ENCODE assay signal across 23 cellular contexts in the genomic region with DNA sequence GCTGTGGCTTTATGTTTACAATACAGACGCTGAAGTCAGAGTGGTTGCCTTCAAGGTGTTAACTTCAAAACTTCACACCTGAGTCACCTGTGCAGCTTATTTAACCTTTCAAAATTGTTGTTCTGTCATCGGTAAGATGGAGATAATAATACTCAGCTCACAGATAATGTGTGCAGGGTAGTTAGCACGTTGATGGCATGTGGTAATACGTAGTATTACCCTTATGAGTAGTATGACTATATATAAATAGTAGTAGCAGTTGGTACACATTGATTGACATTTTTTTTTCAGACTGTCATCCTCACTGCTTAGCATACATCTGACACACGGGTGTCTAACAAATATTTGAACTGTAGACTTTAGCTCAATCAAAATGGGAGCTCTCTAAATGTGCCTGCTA. TPM values are rescaled to one million over a fixed set of nuclear protein-coding genes. Genes with fewer than 3 reads are reported as not detected.
A peak's percentile ranks its signal among the peaks of the same experiment; 100 is the strongest.
DNase-seq lines count a peak whose midpoint lies in the region; ATAC-seq, FAIRE-seq and TF ChIP-seq lines count a peak whose summit lies in the region.
"Had no signal": no experiment of that assay in that cellular context is flagged by ENCODE, and none has a peak within 500 bp of the region (broad histone marks: within the 10 kb centered on the region; RNA-seq: fewer than 3 reads in every experiment).

No MANE protein-coding gene starts in this region.

- H3K4me1 Mint-ChIP-seq in activated naive CD8-positive, alpha-beta T cell (ENCODE audit: low read depth) = peaks cover 73% of the 10 kb centered on the region
- peaks cover 62% of the 10 kb centered on the region for H3K4me1 Mint-ChIP-seq in activated naive CD8-positive, alpha-beta T cell treated with anti-CD3 and anti-CD28 coated beads, Interleukin-2, amount 50 U/mL, for 24 hours
- H3K4me1 Mint-ChIP-seq in T-cell = peaks cover 71 to 76% (median 75%) of the 10 kb centered on the region in 3 donors
- peaks cover 63% of the 10 kb centered on the region for H3K4me1 Mint-ChIP-seq in stimulated activated memory B cell treated with anti-CD40 and anti-IgM and Interleukin-4, amounts not matched to agents 10 μg/mL and 1 μg/mL and 100 μg/mL, for 72 hours

- H3K36me3 ChIP-seq in esophagus muscularis mucosa = peaks cover 9 to 37% (median 21%) of the 10 kb centered on the region in 4 donors

- no peak overlapping the region for H3K4me3 Mint-ChIP-seq in activated naive CD8-positive, alpha-beta T cell
- H3K4me3 Mint-ChIP-seq in activated naive CD8-positive, alpha-beta T cell treated with anti-CD3 and anti-CD28 coated beads, Interleukin-2, amount 50 U/mL, for 24 hours = no peak overlapping the region
- H3K4me3 Mint-ChIP-seq in T-cell = peak overlapping the region in 1 of 3 donors; percentile 55
- H3K4me3 Mint-ChIP-seq in stimulated activated memory B cell treated with anti-CD40 and anti-IgM and Interleukin-4, amounts not matched to agents 10 μg/mL and 1 μg/mL and 100 μg/mL, for 72 hours = no peak overlapping the region
- H3K4me3 Mint-ChIP-seq: nephron progenitor cell had no signal

- peaks cover 2% of the 10 kb centered on the region for H3K36me3 Mint-ChIP-seq in activated naive CD8-positive, alpha-beta T cell
- H3K36me3 Mint-ChIP-seq in activated naive CD8-positive, alpha-beta T cell treated with anti-CD3 and anti-CD28 coated beads, Interleukin-2, amount 50 U/mL, for 24 hours (ENCODE audit: low read depth) = peaks cover 51% of the 10 kb centered on the region
- peaks cover 33% of the 10 kb centered on the region for H3K36me3 Mint-ChIP-seq in T-cell
- peaks cover 61% of the 10 kb centered on the region for H3K36me3 Mint-ChIP-seq in stimulated activated memory B cell treated with anti-CD40 and anti-IgM and Interleukin-4, amounts not matched to agents 10 μg/mL and 1 μg/mL and 100 μg/mL, for 72 hours

- TF ChIP-seq POLR2A in esophagus muscularis mucosa (IDR thresholded peaks at IDR 0.05; ENCODE audit: low read depth) = no peak
- TF ChIP-seq POLR2A in GM12891 (IDR thresholded peaks at IDR 0.05; ENCODE audit: low read depth, low read length) = no peak

- peak overlapping the region; percentile 22 to 54 (median 42) for H3K27ac ChIP-seq in esophagus muscularis mucosa (replicated peaks in 1 of 4)
- H3K27ac ChIP-seq: ascending aorta, esophagus squamous epithelium, upper lobe of left lung had no signal

- TF ChIP-seq CTCF in esophagus muscularis mucosa (IDR thresholded peaks at IDR 0.05) = no peak
- TF ChIP-seq CTCF in D721Med (IDR thresholded peaks at IDR 0.05; ENCODE audit: insufficient read depth, missing control alignments) = no peak

- POLR2A ChIA-PET in T-cell (lab: Charles Lee) = interaction anchor here in 1 of 2 donors (0.6 kb wide), 1 partner anchor 590 kb away, joined by 3 read pairs; no protein-coding TSS in a partner anchor

- H3K9me3 Mint-ChIP-seq in activated naive CD8-positive, alpha-beta T cell (ENCODE audit: low read depth) = no peaks in the 10 kb centered on the region
- no peaks in the 10 kb centered on the region for H3K9me3 Mint-ChIP-seq in activated naive CD8-positive, alpha-beta T cell treated with anti-CD3 and anti-CD28 coated beads, Interleukin-2, amount 50 U/mL, for 24 hours
- H3K9me3 Mint-ChIP-seq in T-cell = no peaks in the 10 kb centered on the region
- H3K9me3 Mint-ChIP-seq in stimulated activated memory B cell treated with anti-CD40 and anti-IgM and Interleukin-4, amounts not matched to agents 10 μg/mL and 1 μg/mL and 100 μg/mL, for 72 hours = no peaks in the 10 kb centered on the region
- H3K9me3 Mint-ChIP-seq: nephron progenitor cell; T-helper 2 cell treated with Interferon-gamma antibody and Interleukin-4, amounts not matched to agents 5 μg/mL and 100 μg/mL, for 36 hours had no signal

- ATAC-seq in activated naive CD8-positive, alpha-beta T cell treated with anti-CD3 and anti-CD28 coated beads, Interleukin-2, amount 50 U/mL, for 24 hours = no peak
- ATAC-seq in T-cell (replicated peaks in 1 of 4) = no peak
- no peak for ATAC-seq in stimulated activated memory B cell treated with anti-CD40 and anti-IgM and Interleukin-4, amounts not matched to agents 10 μg/mL and 1 μg/mL and 100 μg/mL, for 72 hours
- ATAC-seq: left colon had no signal

- no peak for TF ChIP-seq EP300 in esophagus muscularis mucosa (IDR thresholded peaks at IDR 0.05)

- H3K27ac Mint-ChIP-seq in activated naive CD8-positive, alpha-beta T cell = peak overlapping the region; percentile 64
- no peak overlapping the region for H3K27ac Mint-ChIP-seq in activated naive CD8-positive, alpha-beta T cell treated with anti-CD3 and anti-CD28 coated beads, Interleukin-2, amount 50 U/mL, for 24 hours
- H3K27ac Mint-ChIP-seq in T-cell = peak overlapping the region; percentile 2 to 88
- peak overlapping the region; percentile 20 for H3K27ac Mint-ChIP-seq in stimulated activated memory B cell treated with anti-CD40 and anti-IgM and Interleukin-4, amounts not matched to agents 10 μg/mL and 1 μg/mL and 100 μg/mL, for 72 hours
- H3K27ac Mint-ChIP-seq: nephron progenitor cell had no signal

- no peaks in the 10 kb centered on the region for H3K27me3 ChIP-seq in esophagus muscularis mucosa
- H3K27me3 ChIP-seq: ascending aorta, esophagus squamous epithelium, upper lobe of left lung had no signal

- CTCF ChIA-PET in T-cell (lab: Charles Lee) = interaction anchor here (0.6 to 2.4 kb wide), 5 partner anchors 11 to 343 kb away, joined by 3 to 23 read pairs (median 4); a partner anchor contains a TSS

- H3K27me3 Mint-ChIP-seq in activated naive CD8-positive, alpha-beta T cell = no peaks in the 10 kb centered on the region
- H3K27me3 Mint-ChIP-seq in activated naive CD8-positive, alpha-beta T cell treated with anti-CD3 and anti-CD28 coated beads, Interleukin-2, amount 50 U/mL, for 24 hours = no peaks in the 10 kb centered on the region
- no peaks in the 10 kb centered on the region for H3K27me3 Mint-ChIP-seq in T-cell
- no peaks in the 10 kb centered on the region for H3K27me3 Mint-ChIP-seq in stimulated activated memory B cell treated with anti-CD40 and anti-IgM and Interleukin-4, amounts not matched to agents 10 μg/mL and 1 μg/mL and 100 μg/mL, for 72 hours

- H3K4me1 ChIP-seq in esophagus muscularis mucosa = peaks cover 32 to 69% (median 64%) of the 10 kb centered on the region in 4 donors

- no peak overlapping the region for H3K4me3 ChIP-seq in esophagus muscularis mucosa
- H3K4me3 ChIP-seq: ascending aorta, esophagus squamous epithelium, upper lobe of left lung had no signal

- 68% methylated on average over 5 of the region's 5 CpGs for WGBS in esophagus muscularis mucosa

- H3K9me3 ChIP-seq in esophagus muscularis mucosa = no peaks in the 10 kb centered on the region
- H3K9me3 ChIP-seq: ascending aorta, esophagus squamous epithelium, upper lobe of left lung had no signal

- no peak for DNase-seq in activated naive CD8-positive, alpha-beta T cell treated with anti-CD3 and anti-CD28 coated beads, Interleukin-2, amount 50 U/mL, for 24 hours
- DNase-seq in T-cell = no peak
- DNase-seq in esophagus muscularis mucosa (ENCODE audit: extremely low spot score) = no peak
- DNase-seq in stimulated activated CD4-positive, alpha-beta T cell treated with anti-CD3 and anti-CD28 coated beads, Interleukin-15, amount 100 ng/mL, for 24 hours = no peak
- DNase-seq in GM12891 (ENCODE audit: insufficient read length, low spot score) = no peak
- no peak for DNase-seq in D721Med (ENCODE audit: insufficient read length, low spot score)
- DNase-seq: activated effector memory CD4-positive, alpha-beta T cell treated with Interleukin-2 at 50 U/mL for 16 hours; effector CD8-positive, alpha-beta T cell; esophagus squamous epithelium; KBM-7; left colon; mesenchymal stem cell; NCI-H2029; NCI-H446; nephron progenitor cell; posterior cingulate gyrus; stimulated activated CD4-positive, alpha-beta T cell treated with anti-CD3 and anti-CD28 coated beads, Interleukin-4, amount 100 ng/mL, for 1 hour; upper lobe of left lung had no signal

- intact Hi-C loops in esophagus muscularis mucosa (cut with DNase I) = loop anchor here (10.0 kb wide), 1 partner anchor 84 kb away; no protein-coding TSS in a partner anchor

- no peak for FAIRE-seq in GM12891 (lab: Jason Lieb, UNC)
- FAIRE-seq in D721Med (lab: Jason Lieb, UNC) = no peak
- FAIRE-seq: RCC 7860 had no signal

TF ChIP-seq in GM12891, 5 proteins besides CTCF, POLR2A, EP300 and RAD21:
- TF ChIP-seq SPI1 (IDR thresholded peaks at IDR 0.05; ENCODE audit: low read depth, low read length) (no peak), PAX5 (IDR thresholded peaks at IDR 0.05; ENCODE audit: insufficient read depth, low read length, severe bottlenecking) (no peak), POU2F2 (IDR thresholded peaks at IDR 0.05; ENCODE audit: low read depth, low read length) (no peak), TAF1 (IDR thresholded peaks at IDR 0.05; ENCODE audit: low read depth, low read length) (no peak), POLR2AphosphoS5 (IDR thresholded peaks at IDR 0.05; ENCODE audit: low read depth, low read length) (no peak)

RNA-seq across cellular contexts. Expression of a gene that starts 11.0 kb away (rescaled TPM):
- total RNA-seq in T-cell = 1 to 10 TPM in 4 of 5 donors, under 1 TPM in 1; 0.70 to 2.5 (median 1.5) TPM
- 1 to 10 TPM; 2.7 to 6.2 (median 3.0) TPM for total RNA-seq in esophagus muscularis mucosa
- 1.6 TPM for polyA plus RNA-seq in GM12891 (2012; ENCODE audit: low read depth, missing spikeins)
- total RNA-seq: ascending aorta had no signal

RNA-seq across cellular contexts. Expression of a gene that starts 11.2 kb away (rescaled TPM):
- total RNA-seq in T-cell = 100 to 1,000 TPM in 4 of 5 donors, 10 to 100 TPM in 1; 88.8 to 130 (median 121) TPM
- 100 to 1,000 TPM in 3 of 4 donors, 10 to 100 TPM in 1; 89.7 to 125 (median 111) TPM for total RNA-seq in esophagus muscularis mucosa
- 106 TPM for polyA plus RNA-seq in GM12891 (2012; ENCODE audit: low read depth, missing spikeins)
